In genomic region chr7:8274589-8274988, GRCh38 we compare ENCODE assay signal across 23 cellular contexts. TPM values are rescaled to one million over a fixed set of nuclear protein-coding genes. Genes with fewer than 3 reads are reported as not detected.
DNase-seq lines count a peak whose midpoint lies in the region; ATAC-seq, FAIRE-seq and TF ChIP-seq lines count a peak whose summit lies in the region.
"Had no signal": no experiment of that assay in that cellular context is flagged by ENCODE, and none has a peak within 500 bp of the region (broad histone marks: within the 10 kb centered on the region; RNA-seq: fewer than 3 reads in every experiment).

No MANE protein-coding gene starts in this region.

- H3K4me1 ChIP-seq in GM23338 (ENCODE audit: insufficient read depth), result no peaks in the 10 kb centered on the region

- no peaks in the 10 kb centered on the region for H3K79me2 ChIP-seq in GM23338 (replicated peaks; ENCODE audit: insufficient read depth)

- H3K4me3 ChIP-seq in bronchial epithelial cell (ENCODE audit: low read depth, low read length) (no peak overlapping the region), GM23338 (no peak overlapping the region)

- H3K36me3 Mint-ChIP-seq in GM23338 (ENCODE audit: low read depth), result no peaks in the 10 kb centered on the region
- H3K36me3 Mint-ChIP-seq: CD14-positive monocyte had no signal

- peaks cover 2% of the 10 kb centered on the region for H3K27me3 Mint-ChIP-seq in GM23338 (ENCODE audit: insufficient read depth, low read depth, poor library complexity)

- ATAC-seq in GM23338, result no peak
- ATAC-seq: PC-3 had no signal

- no peaks in the 10 kb centered on the region for H3K9me2 ChIP-seq in GM23338 (ENCODE audit: insufficient read depth)
- H3K9me2 ChIP-seq: SK-N-SH had no signal

- intact Hi-C loops in head of caudate nucleus (cut with DNase I), result no loop called here

- no peak overlapping the region for H3K4me3 Mint-ChIP-seq in GM23338

- H2AFZ ChIP-seq in GM23338, result no peak overlapping the region

- FAIRE-seq in bronchial epithelial cell (lab: Jason Lieb, UNC), result no peak

- DNase-seq in NOMO-1 treated with DMSO at 0.1 percent for 48 hours (lab: John Stamatoyannopoulos, UW; ENCODE audit: unreplicated experiment) (peak; percentile 52), NOMO-1 treated with dmso at 0.1 percent for 144 hours (lab: John Stamatoyannopoulos, UW; ENCODE audit: unreplicated experiment) (no peak), NCI-H226 (peak; percentile 95), bronchial epithelial cell (ENCODE audit: low read depth) (peak; percentile 60), renal cortical epithelial cell (ENCODE audit: low read depth) (peak; percentile 22), head of caudate nucleus (no peak), GM23338 (ENCODE audit: low spot score) (no peak), GM19238 (ENCODE audit: insufficient read length, low spot score) (no peak)
- DNase-seq: EL, GOT3, Karpas-422, NCI-H1694, NCI-H2081 treated with DMSO at 0.1 percent for 48 hours, NCI-H2171 treated with DMSO at 0.1 percent for 48 hours, NCI-H446, NCI-H526, PC-3, SIG-M5, SK-N-SH had no signal

- H4K20me1 ChIP-seq in GM23338 (replicated peaks; ENCODE audit: insufficient read depth), result no peaks in the 10 kb centered on the region

- no peaks in the 10 kb centered on the region for H3K9me3 Mint-ChIP-seq in GM23338
- H3K9me3 Mint-ChIP-seq: CD14-positive monocyte had no signal

- H3F3A ChIP-seq in GM23338 (replicated peaks; ENCODE audit: low read depth), result no peaks in the 10 kb centered on the region

- no peaks in the 10 kb centered on the region for H3K36me3 ChIP-seq in bronchial epithelial cell (ENCODE audit: control insufficient read depth, insufficient read depth, low read length)
- H3K36me3 ChIP-seq in GM23338 (ENCODE audit: insufficient read depth), result no peaks in the 10 kb centered on the region

- peaks cover 2% of the 10 kb centered on the region; the same call in 1 of the 3 replicates for H3K4me1 Mint-ChIP-seq in GM23338

- H3K27ac ChIP-seq in GM23338 (ENCODE audit: low read depth), result no peak overlapping the region
- H3K27ac ChIP-seq: 22Rv1 had no signal

- no peak for TF ChIP-seq CTCF in bronchial epithelial cell (IDR thresholded peaks at IDR 0.05; ENCODE audit: insufficient read depth, low read length, severe bottlenecking)
- TF ChIP-seq CTCF in GM23338 (conservative IDR thresholded peaks at IDR 0.05; ENCODE audit: low read depth in 2 of 2), result no peak

- no peak overlapping the region for H3K27ac Mint-ChIP-seq in GM23338
- H3K27ac Mint-ChIP-seq: CD14-positive monocyte had no signal

- no peak overlapping the region for H3K4me2 ChIP-seq in GM23338
- H3K4me2 ChIP-seq: SK-N-SH had no signal

- H3K27me3 ChIP-seq in bronchial epithelial cell (ENCODE audit: control insufficient read depth, insufficient read depth, low read length) (no peaks in the 10 kb centered on the region), GM23338 (ENCODE audit: insufficient read depth) (no peaks in the 10 kb centered on the region)

TF ChIP-seq in GM23338, 12 proteins besides CTCF, POLR2A, EP300 and RAD21 (continues in another document):
- no peak for TF ChIP-seq ZNF462 (CRISPR knock-in tag; IDR thresholded peaks at IDR 0.05)
- no peak for TF ChIP-seq ZNF331 (CRISPR knock-in tag; IDR thresholded peaks at IDR 0.05; ENCODE audit: low read depth)
- TF ChIP-seq STAT1 (IDR thresholded peaks at IDR 0.05; ENCODE audit: unreplicated experiment), result no peak
- TF ChIP-seq JUNB (IDR thresholded peaks at IDR 0.05; ENCODE audit: unreplicated experiment), result no peak
- TF ChIP-seq EZH2phosphoT487 (IDR thresholded peaks at IDR 0.05; ENCODE audit: unreplicated experiment), result no peak
- no peak for TF ChIP-seq ETS1 (IDR thresholded peaks at IDR 0.05)
- no peak for TF ChIP-seq CREB1 (CRISPR knock-in tag; IDR thresholded peaks at IDR 0.05; ENCODE audit: low read depth)
- TF ChIP-seq POLR2AphosphoS5 (IDR thresholded peaks at IDR 0.05; ENCODE audit: low read depth), result no peak
- no peak for TF ChIP-seq EZH2 (IDR thresholded peaks at IDR 0.05; ENCODE audit: low read depth, unreplicated experiment)

RNA-seq across cellular contexts. Expression of gene ICA1, which starts 12.6 kb away (rescaled TPM):
- 10.5 and 14.8 TPM in 2 replicates for total RNA-seq in bronchial epithelial cell
- total RNA-seq in renal cortical epithelial cell, result 13.7 and 26.6 TPM in 2 replicates
- total RNA-seq in GM23338 (2014; rRNA removed; shearing (Covaris generic)), result 37.3 and 45.2 TPM in 2 replicates
- 75.4 and 83.7 TPM in 2 replicates for polyA plus RNA-seq in GM23338 (2016; fragmentation: Nextera tagmentation; extraction: Ambion mirVana)
- total RNA-seq: M059J had no signal
- polyA plus RNA-seq: AG04450 had no signal

Comparison
In these comparisons a context has a peak if more than half of its experiments do, and no peak if none do; other contexts are left out.
1. DNase-seq: peak in NOMO-1 treated with DMSO at 0.1 percent for 48 hours (single experiment), NCI-H226 (single experiment), bronchial epithelial cell (single experiment) and renal cortical epithelial cell (single experiment); none in NOMO-1 treated with dmso at 0.1 percent for 144 hours (single experiment), head of caudate nucleus (0 of 42), GM23338 (single experiment) and GM19238 (single experiment).